ENCODE assay signal across 8 cellular contexts in the genomic region with DNA sequence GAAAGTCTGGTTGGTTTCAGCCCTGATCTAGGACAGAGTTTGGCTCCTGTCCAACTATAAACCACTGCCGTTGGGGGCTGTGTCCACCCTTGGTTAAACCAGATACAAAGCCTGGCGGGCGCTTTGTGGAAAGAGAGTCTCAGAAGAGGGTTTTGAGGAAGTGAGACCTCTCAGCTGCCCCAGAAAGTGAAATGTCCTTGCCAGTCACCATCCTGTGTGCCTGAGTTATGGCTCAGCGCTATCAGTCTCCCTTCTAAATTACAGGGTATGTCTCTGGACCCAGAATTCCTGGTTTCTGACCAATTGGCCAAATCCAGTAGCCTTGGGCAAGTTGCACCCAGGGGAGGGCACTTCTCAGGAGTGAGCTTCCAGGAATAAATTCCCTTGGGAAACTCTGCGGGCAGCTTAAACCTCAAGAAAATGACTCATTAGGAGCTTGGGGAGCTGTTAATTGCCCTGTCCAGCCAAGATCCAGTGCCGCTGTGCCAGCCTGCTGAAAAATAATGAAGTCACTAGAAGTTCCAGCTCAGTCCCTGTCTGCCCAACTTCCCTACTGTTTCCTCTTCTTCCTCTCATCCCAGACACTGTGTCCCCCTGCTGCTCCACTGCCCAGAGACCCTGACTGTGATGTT.
A peak's percentile ranks its signal among the peaks of the same experiment; 100 is the strongest.
DNase-seq lines count a peak whose midpoint lies in the region; ATAC-seq, FAIRE-seq and TF ChIP-seq lines count a peak whose summit lies in the region.
"Had no signal": no experiment of that assay in that cellular context is flagged by ENCODE, and none has a peak within 500 bp of the region (broad histone marks: within the 10 kb centered on the region; RNA-seq: fewer than 3 reads in every experiment).

No MANE protein-coding gene starts in this region.

- no peaks in the 10 kb centered on the region for H3K9me1 ChIP-seq in K562 (ENCODE audit: control insufficient read depth, insufficient read depth, low read length)

- in situ Hi-C loops in K562 (cut with MboI), result loop anchor here (25.0 kb wide), 1 partner anchor 205 kb away; the partner anchor contains the start of gene SLC18A2

- no peak overlapping the region for H3K4me3 ChIP-seq in K562

- TF ChIP-seq RAD21 in K562 (CRISPR knock-in tag; conservative IDR thresholded peaks at IDR 0.05 in 1 of 2, IDR thresholded peaks at IDR 0.05 in 1 of 2), result no peak

- peak overlapping the region; percentile 33; the same call in 1 of the 2 replicates for H2AFZ ChIP-seq in K562 (ENCODE audit: low read depth, low read length)

- 14% methylated on average over 5 of the region's 6 CpGs for WGBS in K562 (ENCODE audit: insufficient coverage, low coverage, missing lambda C conversion rate)

- no peaks in the 10 kb centered on the region for H3K79me2 ChIP-seq in K562 (ENCODE audit: control insufficient read depth, insufficient read depth, low read length)

- intact Hi-C loops in K562 (cut with micrococcal nuclease), result loop anchor here (10.0 kb wide), 1 partner anchor 117 kb away; no protein-coding TSS in a partner anchor

- POLR2A ChIA-PET in K562 (lab: Yijun Ruan, JAX), result interaction anchor here (0.9 to 1.5 kb wide), 3 partner anchors 11 to 207 kb away, joined by 3 to 5 read pairs (median 4); no protein-coding TSS in a partner anchor

- no peak overlapping the region for H3K9ac ChIP-seq in K562 (ENCODE audit: insufficient read depth in 1 of 2, low read depth in 2 of 2, low read length in 2 of 2)

- no peaks in the 10 kb centered on the region for H3K36me3 ChIP-seq in K562 (ENCODE audit: control insufficient read depth, insufficient read depth, low read length)

- no peak overlapping the region for H3K27ac ChIP-seq in K562 (ENCODE audit: extremely low read depth, low read depth, low read length)

- H3K4me2 ChIP-seq in K562 (ENCODE audit: insufficient read depth, low read length), result no peak overlapping the region

- FAIRE-seq in K562 (lab: Jason Lieb, UNC) (no peak), urothelium cell line (lab: Jason Lieb, UNC) (no peak)

- H3K4me1 ChIP-seq in K562 (replicated peaks in 1 of 2; ENCODE audit: control insufficient read depth in 2 of 2, insufficient read depth in 2 of 2, low read length in 2 of 2), result peaks cover 12 to 14% of the 10 kb centered on the region in 2 experiments; a peak in 3 of 5 replicates

- TF ChIP-seq CTCF in GM20000 (IDR thresholded peaks at IDR 0.05; ENCODE audit: extremely low read depth, missing control alignments), result no peak
- TF ChIP-seq CTCF in K562 (IDR thresholded peaks at IDR 0.05 in 2 of 3, conservative IDR thresholded peaks at IDR 0.05 in 1 of 3; ENCODE audit: insufficient read depth in 2 of 3, low read depth in 1 of 3, low read length in 3 of 3), result no peak

- TF ChIP-seq EP300 in K562 (IDR thresholded peaks at IDR 0.05; ENCODE audit: low read length), result no peak

- H3K9me3 ChIP-seq in K562 (replicated peaks; ENCODE audit: control insufficient read depth, insufficient read depth, low read depth, low read length), result peaks cover 8% of the 10 kb centered on the region

- CTCF ChIA-PET in K562 (lab: Yijun Ruan, JAX; ENCODE audit: low intra/inter-chr PET ratio), result no interaction called here

- DNase-seq in GM20000 (ENCODE audit: low spot score), result peak; percentile 18
- DNase-seq in LHCN-M2 (ENCODE audit: low read depth), result peak; percentile 98
- DNase-seq in K562 (ENCODE audit: extremely low read depth in 1 of 4, low spot score in 3 of 4), result peak in 2 of 4 experiments; percentile 19 to 28
- peak; percentile 78 for DNase-seq in urothelium cell line (ENCODE audit: low spot score)
- DNase-seq in inferior parietal cortex (ENCODE audit: extremely low spot score), result no peak
- DNase-seq in NCI-H2081 (lab: John Stamatoyannopoulos, UW), result no peak
- DNase-seq in dermis blood vessel endothelial cell, result no peak
- DNase-seq: activated T-cell treated with anti-CD3 and anti-CD28 coated beads, Interleukin-2, amount 50 U/mL, for 4 hours had no signal

- H3K27me3 ChIP-seq in K562 (ENCODE audit: control insufficient read depth in 2 of 2, insufficient read depth in 2 of 2, low read length in 2 of 2), result no peaks in the 10 kb centered on the region

- no peak for TF ChIP-seq POLR2A in K562 (conservative IDR thresholded peaks at IDR 0.05)

- H4K20me1 ChIP-seq in K562 (replicated peaks; ENCODE audit: control insufficient read depth, insufficient read depth, low read length), result no peaks in the 10 kb centered on the region

- no TSS peak for BruUV-seq in K562 (replicated peaks; lab: Mats Ljungman, UMichigan)

- peak; percentile 19 for ATAC-seq in K562
- ATAC-seq: activated T-cell treated with anti-CD3 and anti-CD28 coated beads, Interleukin-2, amount 50 U/mL, for 4 hours had no signal

TF ChIP-seq in K562, 482 proteins besides CTCF, POLR2A, EP300 and RAD21:
- TF ChIP-seq NFIC (IDR thresholded peaks at IDR 0.05), result peak; percentile 74
- peak; percentile 73; the same call in 1 of the 2 replicates for TF ChIP-seq SPI1 (IDR thresholded peaks at IDR 0.05; ENCODE audit: borderline replicate concordance, low read depth, low read length)
- TF ChIP-seq, protein P1, sequence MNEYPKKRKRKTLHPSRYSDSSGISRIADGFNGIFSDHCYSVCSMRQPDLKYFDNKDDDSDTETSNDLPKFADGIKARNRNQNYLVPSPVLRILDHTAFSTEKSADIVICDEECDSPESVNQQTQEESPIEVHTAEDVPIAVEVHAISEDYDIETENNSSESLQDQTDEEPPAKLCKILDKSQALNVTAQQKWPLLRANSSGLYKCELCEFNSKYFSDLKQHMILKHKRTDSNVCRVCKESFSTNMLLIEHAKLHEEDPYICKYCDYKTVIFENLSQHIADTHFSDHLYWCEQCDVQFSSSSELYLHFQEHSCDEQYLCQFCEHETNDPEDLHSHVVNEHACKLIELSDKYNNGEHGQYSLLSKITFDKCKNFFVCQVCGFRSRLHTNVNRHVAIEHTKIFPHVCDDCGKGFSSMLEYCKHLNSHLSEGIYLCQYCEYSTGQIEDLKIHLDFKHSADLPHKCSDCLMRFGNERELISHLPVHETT (CRISPR knock-in tag; conservative IDR thresholded peaks at IDR 0.05 in 1 of 2, IDR thresholded peaks at IDR 0.05 in 1 of 2), result no peak
TF ChIP-seq in K562: peak in this region for 2.

Comparison
In these comparisons a context has a peak if more than half of its experiments do, and no peak if none do; other contexts are left out.
1. DNase-seq: peak in GM20000 (single experiment), LHCN-M2 (single experiment) and urothelium cell line (single experiment); none in inferior parietal cortex (single experiment), NCI-H2081 (0 of 2) and dermis blood vessel endothelial cell (single experiment).